8 cellular contexts compared by ENCODE assay signal in genomic region chr15:51267047-51267713, GRCh38.
A peak's percentile ranks its signal among the peaks of the same experiment; 100 is the strongest.
DNase-seq lines count a peak whose midpoint lies in the region; ATAC-seq and TF ChIP-seq lines count a peak whose summit lies in the region.

No MANE protein-coding gene starts in this region.

- no peak overlapping the region for H3K4me2 ChIP-seq in OCI-LY7 (ENCODE audit: low read length)

- no peak for DNase-seq in AG04449 (ENCODE audit: low read depth, low spot score)
- DNase-seq in NB4 (ENCODE audit: low read depth): peak; percentile 22
- peak; percentile 27 for DNase-seq in fibroblast of peridontal ligament (ENCODE audit: extremely low read depth)
- DNase-seq in naive B cell: no peak
- DNase-seq in OCI-LY7 (ENCODE audit: low spot score): no peak
- DNase-seq in OCI-M2 (lab: John Stamatoyannopoulos, UW; ENCODE audit: unreplicated experiment): no peak

- H3K9me3 Mint-ChIP-seq in naive B cell: no peaks in the 10 kb centered on the region

- H3K27ac Mint-ChIP-seq in naive B cell: no peak overlapping the region

- intact Hi-C loops in OCI-LY7 (cut with micrococcal nuclease; ENCODE audit: unreplicated experiment): no loop called here

- H3K9me2 ChIP-seq in OCI-LY7 (ENCODE audit: insufficient read depth, low read length): no peaks in the 10 kb centered on the region

- H3K79me2 ChIP-seq in OCI-LY7 (ENCODE audit: insufficient read depth, low read depth, low read length): no peaks in the 10 kb centered on the region

- H3K4me3 Mint-ChIP-seq in naive B cell: peak overlapping the region; percentile 9 to 79 (median 48)

- peaks cover 10 to 38% (median 15%) of the 10 kb centered on the region in 3 donors for H3K27me3 Mint-ChIP-seq in naive B cell

- no peaks in the 10 kb centered on the region for H3K36me3 ChIP-seq in OCI-LY7 (ENCODE audit: insufficient read depth, low read length)

- no TSS peak for BruUV-seq in OCI-LY7 (replicated peaks; lab: Mats Ljungman, UMichigan)

- POLR2A ChIA-PET in AG04449 (lab: Yijun Ruan, JAX): interaction anchor here (0.9 kb wide), 1 partner anchor 31 kb away, joined by 3 read pairs; no protein-coding TSS in a partner anchor
- POLR2A ChIA-PET in OCI-LY7 (lab: Charles Lee): interaction anchor here (0.6 kb wide), 2 partner anchors 59 to 298 kb away, joined by 3 to 5 read pairs; no protein-coding TSS in a partner anchor

- H3K36me3 Mint-ChIP-seq in naive B cell: no peaks in the 10 kb centered on the region

- no peaks in the 10 kb centered on the region for H3K9me3 ChIP-seq in OCI-LY7 (ENCODE audit: low read length)

- TF ChIP-seq POLR2A in NB4 (IDR thresholded peaks at IDR 0.05; ENCODE audit: extremely low read depth, insufficient read length): no peak

- CTCF ChIA-PET in AG04449 (lab: Yijun Ruan, JAX): interaction anchor here (1.3 to 3.8 kb wide), 5 partner anchors 11 to 135 kb away, joined by 3 to 23 read pairs (median 5); no protein-coding TSS in a partner anchor
- CTCF ChIA-PET in OCI-LY7 (lab: Charles Lee; ENCODE audit: unreplicated experiment): no interaction called here

- TF ChIP-seq CTCF in AG04449 (IDR thresholded peaks at IDR 0.05; ENCODE audit: insufficient read depth, low read length, missing control alignments): no peak
- TF ChIP-seq CTCF in NB4 (IDR thresholded peaks at IDR 0.05; ENCODE audit: low read depth, low read length): no peak
- no peak for TF ChIP-seq CTCF in OCI-LY7 (conservative IDR thresholded peaks at IDR 0.05; ENCODE audit: low read length)

- H3K4me3 ChIP-seq in AG04449 (ENCODE audit: low read depth, low read length) (peak overlapping the region; percentile 55), NB4 (ENCODE audit: low read depth, low read length) (peak overlapping the region; percentile 53), OCI-LY7 (ENCODE audit: low read depth, low read length, poor library complexity, severe bottlenecking) (no peak overlapping the region)

- H3K27ac ChIP-seq in OCI-LY7 (ENCODE audit: low read depth, low read length, poor library complexity, severe bottlenecking): no peak overlapping the region

- ATAC-seq in naive B cell (ENCODE audit: low read depth in 2 of 2) (no peak), GM18867 (IDR thresholded peaks at IDR 0.05; ENCODE audit: unreplicated experiment) (no peak), HG02610 (IDR thresholded peaks at IDR 0.05; ENCODE audit: unreplicated experiment) (no peak)

- no peaks in the 10 kb centered on the region for H4K20me1 ChIP-seq in OCI-LY7 (ENCODE audit: insufficient read depth, low read length)

- H3K4me1 ChIP-seq in OCI-LY7 (ENCODE audit: insufficient read depth, low read length, poor library complexity, severe bottlenecking): no peaks in the 10 kb centered on the region

- H3K4me1 Mint-ChIP-seq in naive B cell: peaks cover 4 to 16% (median 9%) of the 10 kb centered on the region in 3 donors

- no peak overlapping the region for H2AFZ ChIP-seq in OCI-LY7 (ENCODE audit: low read length)

Comparison
In these comparisons a context has a peak if more than half of its experiments do, and no peak if none do; other contexts are left out.
1. DNase-seq: peak in NB4 (single experiment) and fibroblast of peridontal ligament (single experiment); none in AG04449 (single experiment), naive B cell (single experiment), OCI-LY7 (single experiment) and OCI-M2 (single experiment).